In the genomic region with DNA sequence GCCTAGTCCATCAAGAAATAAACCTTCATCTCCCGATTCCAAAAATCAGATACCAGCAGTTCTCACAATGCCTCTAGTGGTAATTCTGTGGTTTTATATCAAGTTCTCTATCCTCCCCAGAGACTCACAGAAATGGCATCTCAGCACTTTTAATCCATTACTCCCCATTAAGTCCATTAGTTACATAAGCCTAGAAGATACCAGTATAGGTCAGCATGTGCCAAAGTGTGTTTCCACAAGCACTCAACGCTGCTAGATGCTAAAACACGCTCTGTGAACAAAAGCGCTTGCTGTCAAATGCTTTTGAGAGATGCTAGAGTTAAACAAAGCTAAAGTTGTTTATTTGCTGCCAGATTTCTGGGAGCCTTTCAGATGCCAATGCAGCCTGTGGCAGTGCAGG, we compare ENCODE assay signal across 20 cellular contexts.
A peak's percentile ranks its signal among the peaks of the same experiment; 100 is the strongest.
DNase-seq lines count a peak whose midpoint lies in the region; ATAC-seq, FAIRE-seq and TF ChIP-seq lines count a peak whose summit lies in the region.
"Had no signal": no experiment of that assay in that cellular context is flagged by ENCODE, and none has a peak within 500 bp of the region (broad histone marks: within the 10 kb centered on the region; RNA-seq: fewer than 3 reads in every experiment).

No MANE protein-coding gene starts in this region.

- no peaks in the 10 kb centered on the region for H3K4me1 Mint-ChIP-seq in neural progenitor cell

- H3K23me2 ChIP-seq in H1 (ENCODE audit: low read depth, low read length): no peaks in the 10 kb centered on the region

- H3K27ac Mint-ChIP-seq in neural progenitor cell: no peak overlapping the region
- H3K27ac Mint-ChIP-seq: activated CD4-positive, alpha-beta memory T cell treated with anti-CD3 and anti-CD28 coated beads for 36 hours; natural killer cell treated with Interleukin-12 subunit alpha and Interleukin-12 subunit beta and Interleukin-15 and Interleukin-18, amount 100 ng/mL, for 72 hours had no signal

- TF ChIP-seq CTCF in H1 (IDR thresholded peaks at IDR 0.05; ENCODE audit: control extremely low read depth in 1 of 3, insufficient read depth in 1 of 3, low read depth in 1 of 3, low read length in 3 of 3) (peak in 1 of 3 experiments; percentile 17; a peak in 1 of 4 replicates), neural progenitor cell (IDR thresholded peaks at IDR 0.05) (peak; percentile 21), tibial nerve (IDR thresholded peaks at IDR 0.05) (no peak), heart right ventricle (IDR thresholded peaks at IDR 0.05) (no peak)

- H3K9me3 ChIP-seq in H1 (ENCODE audit: insufficient read depth in 2 of 2, low read depth in 1 of 2, low read length in 1 of 2) (no peaks in the 10 kb centered on the region), neural progenitor cell (ENCODE audit: low read depth) (no peaks in the 10 kb centered on the region), tibial nerve (no peaks in the 10 kb centered on the region), heart right ventricle (no peaks in the 10 kb centered on the region)
- H3K9me3 ChIP-seq: pancreas, uterus had no signal

- ATAC-seq in GM19467 (IDR thresholded peaks at IDR 0.05; ENCODE audit: unreplicated experiment) (no peak), heart right ventricle (no peak)
- ATAC-seq: natural killer cell treated with Interleukin-12 subunit alpha and Interleukin-12 subunit beta and Interleukin-15 and Interleukin-18, amount 100 ng/mL, for 72 hours had no signal

- no peak overlapping the region for H2BK12ac ChIP-seq in H1 (ENCODE audit: low read depth, low read length)

- H3K79me2 ChIP-seq in H1 (ENCODE audit: control insufficient read depth in 1 of 2, insufficient read depth in 2 of 2, low read length in 2 of 2) (no peaks in the 10 kb centered on the region), neural progenitor cell (ENCODE audit: low read depth) (no peaks in the 10 kb centered on the region)

- DNase-seq in DMS79 (lab: John Stamatoyannopoulos, UW): peak; percentile 80
- DNase-seq in NCI-H2107 (lab: John Stamatoyannopoulos, UW): peak; percentile 33
- no peak for DNase-seq in H1 (ENCODE audit: low read depth in 1 of 2, low spot score in 2 of 2)
- no peak for DNase-seq in neural progenitor cell (ENCODE audit: low spot score)
- DNase-seq in activated CD8-positive, alpha-beta memory T cell treated with anti-CD3 and anti-CD28 coated beads, Interleukin-2, amount 50 U/mL, for 4 hours: no peak
- no peak for DNase-seq in tibial nerve (ENCODE audit: low spot score in 2 of 2)
- DNase-seq in heart right ventricle: no peak
- DNase-seq: activated CD4-positive, alpha-beta memory T cell treated with anti-CD3 and anti-CD28 coated beads for 36 hours; activated effector memory CD4-positive, alpha-beta T cell treated with anti-CD3 and anti-CD28 coated beads, Interleukin-2, amount 50 U/mL, for 16 hours; brain microvascular endothelial cell; CD4-positive, CD25-positive, alpha-beta regulatory T cell; GOT3; IMR-90; NCI-H1105; NCI-H2081; NCI-H526 treated with DMSO at 0.1 percent for 48 hours; pancreas; uterus had no signal

- no peak overlapping the region for H3K56ac ChIP-seq in H1 (replicated peaks; ENCODE audit: insufficient read length, low read depth, low read length)

- peaks cover 0 to 4% (median 0%) of the 10 kb centered on the region in 4 experiments; a peak in 1 of 7 replicates for H3K4me1 ChIP-seq in H1 (replicated peaks in 1 of 4; ENCODE audit: control insufficient read depth in 3 of 4, insufficient read depth in 4 of 4, low read length in 3 of 4)
- peaks cover 4% of the 10 kb centered on the region for H3K4me1 ChIP-seq in neural progenitor cell
- peaks cover 0 to 3% (median 0%) of the 10 kb centered on the region in 4 donors for H3K4me1 ChIP-seq in tibial nerve
- H3K4me1 ChIP-seq in heart right ventricle: no peaks in the 10 kb centered on the region
- H3K4me1 ChIP-seq: pancreas, uterus had no signal

- H3K4me2 ChIP-seq in H1 (ENCODE audit: insufficient read depth in 1 of 2, low read depth in 2 of 2, low read length in 2 of 2) (no peak overlapping the region), neural progenitor cell (no peak overlapping the region)

- no peaks in the 10 kb centered on the region for H3K79me1 ChIP-seq in H1 (ENCODE audit: low read depth, low read length)

- H3K14ac ChIP-seq in H1 (ENCODE audit: insufficient read length): no peak overlapping the region

- no peak overlapping the region for H3K23ac ChIP-seq in H1 (ENCODE audit: insufficient read length)

- H4K8ac ChIP-seq in H1 (ENCODE audit: extremely low read depth, insufficient read depth, low read length): no peak overlapping the region

- no peaks in the 10 kb centered on the region for H3K36me3 Mint-ChIP-seq in neural progenitor cell

- H3K27ac ChIP-seq in H1 (ENCODE audit: low read depth, low read length) (no peak overlapping the region), neural progenitor cell (no peak overlapping the region), tibial nerve (no peak overlapping the region), heart right ventricle (no peak overlapping the region)
- H3K27ac ChIP-seq: brain microvascular endothelial cell, pancreas, uterus had no signal

- TF ChIP-seq POLR2A in H1 (IDR thresholded peaks at IDR 0.05; ENCODE audit: control extremely low read depth in 1 of 2, low read depth in 2 of 2, low read length in 2 of 2) (no peak), tibial nerve (IDR thresholded peaks at IDR 0.05) (no peak)

- intact Hi-C loops in heart right ventricle (cut with DNase I): no loop called here

- no peak overlapping the region for H2BK20ac ChIP-seq in H1 (ENCODE audit: low read length)

- no peaks in the 10 kb centered on the region for H3F3A ChIP-seq in neural progenitor cell (ENCODE audit: low read depth)

- H3K9me3 Mint-ChIP-seq in neural progenitor cell: no peaks in the 10 kb centered on the region
- H3K9me3 Mint-ChIP-seq: activated CD4-positive, alpha-beta memory T cell treated with anti-CD3 and anti-CD28 coated beads for 36 hours had no signal

- peak; percentile 55 for FAIRE-seq in H1 (lab: Jason Lieb, UNC)
- FAIRE-seq: pancreas had no signal

- H3K4me3 Mint-ChIP-seq in neural progenitor cell: no peak overlapping the region
- H3K4me3 Mint-ChIP-seq: activated CD4-positive, alpha-beta memory T cell treated with anti-CD3 and anti-CD28 coated beads for 36 hours; CD4-positive, CD25-positive, alpha-beta regulatory T cell; natural killer cell treated with Interleukin-12 subunit alpha and Interleukin-12 subunit beta and Interleukin-15 and Interleukin-18, amount 100 ng/mL, for 72 hours had no signal

- TF ChIP-seq RAD21 in H1 (IDR thresholded peaks at IDR 0.05 in 1 of 2, conservative IDR thresholded peaks at IDR 0.05 in 1 of 2; ENCODE audit: low read depth in 2 of 2, low read length in 2 of 2): no peak

- H2AFZ ChIP-seq in H1 (ENCODE audit: low read length) (no peak overlapping the region), neural progenitor cell (replicated peaks) (no peak overlapping the region)

- no peak overlapping the region for H4K91ac ChIP-seq in H1 (replicated peaks; ENCODE audit: insufficient read length, low read length)

- H2AK5ac ChIP-seq in H1 (ENCODE audit: low read depth, low read length): no peak overlapping the region

- no peak overlapping the region for H2BK5ac ChIP-seq in H1 (ENCODE audit: low read depth, low read length)

- CTCF ChIA-PET in H1 (lab: Charles Lee; ENCODE audit: partially characterized antibody): interaction anchor here (1.6 to 1.8 kb wide), 2 partner anchors 10 to 12 kb away, joined by 3 to 4 read pairs; no protein-coding TSS in a partner anchor

- no peak overlapping the region for H4K5ac ChIP-seq in H1 (ENCODE audit: insufficient read length, low read depth, low read length)

- TF ChIP-seq EP300 in H1 (IDR thresholded peaks at IDR 0.05; ENCODE audit: borderline replicate concordance in 1 of 2, low read depth in 2 of 2, low read length in 2 of 2): no peak
- no peak for TF ChIP-seq EP300 in tibial nerve (IDR thresholded peaks at IDR 0.05)

- H3K36me3 ChIP-seq in H1 (ENCODE audit: control insufficient read depth in 2 of 4, insufficient read depth in 4 of 4, low read length in 3 of 4) (no peaks in the 10 kb centered on the region), neural progenitor cell (no peaks in the 10 kb centered on the region), tibial nerve (no peaks in the 10 kb centered on the region), heart right ventricle (no peaks in the 10 kb centered on the region)
- H3K36me3 ChIP-seq: brain microvascular endothelial cell, pancreas, uterus had no signal

- H3K27me3 Mint-ChIP-seq in neural progenitor cell (ENCODE audit: insufficient read depth, low read depth): peaks cover 3% of the 10 kb centered on the region
- H3K27me3 Mint-ChIP-seq: activated CD4-positive, alpha-beta memory T cell treated with anti-CD3 and anti-CD28 coated beads for 36 hours; CD4-positive, CD25-positive, alpha-beta regulatory T cell; natural killer cell treated with Interleukin-12 subunit alpha and Interleukin-12 subunit beta and Interleukin-15 and Interleukin-18, amount 100 ng/mL, for 72 hours had no signal

- no peak overlapping the region for H3K4ac ChIP-seq in H1 (replicated peaks; ENCODE audit: insufficient read length, low read depth, low read length)

- H3K9ac ChIP-seq in H1 (replicated peaks in 1 of 4; ENCODE audit: extremely low read depth in 1 of 4, low read depth in 3 of 4, low read length in 3 of 4) (no peak overlapping the region), neural progenitor cell (no peak overlapping the region)

- no peak overlapping the region for H3K18ac ChIP-seq in H1 (ENCODE audit: extremely low read depth, low read length)

- H3K4me3 ChIP-seq in H1 (ENCODE audit: extremely low read depth in 1 of 4, insufficient read depth in 2 of 4, low read depth in 3 of 4, low read length in 4 of 4) (no peak overlapping the region), neural progenitor cell (no peak overlapping the region), tibial nerve (no peak overlapping the region), heart right ventricle (no peak overlapping the region)
- H3K4me3 ChIP-seq: pancreas, uterus had no signal

- H4K20me1 ChIP-seq in H1 (replicated peaks in 1 of 2; ENCODE audit: control insufficient read depth in 1 of 2, insufficient read depth in 2 of 2, low read length in 2 of 2): no peaks in the 10 kb centered on the region
- no peaks in the 10 kb centered on the region for H4K20me1 ChIP-seq in neural progenitor cell (ENCODE audit: low read depth)

- no peak overlapping the region for H2BK15ac ChIP-seq in H1 (ENCODE audit: low read length)

- 84% methylated on average over 4 of the region's 4 CpGs; no CpG with 5 or more reads in 1 of the 2 experiments for WGBS in H1 (ENCODE audit: extremely low coverage in 1 of 2, insufficient coverage in 1 of 2, insufficient read length in 1 of 2, insufficient replicate concordance in 2 of 2, low coverage in 1 of 2, low lambda C conversion rate in 2 of 2, missing lambda C conversion rate in 1 of 2), 2 experiments
- WGBS in tibial nerve, 2 donors: 38 to 57% methylated on average over 4 of the region's 4 CpGs
- 76% methylated on average over 4 of the region's 4 CpGs for WGBS in heart right ventricle, 2 donors

- no peak overlapping the region for H2BK120ac ChIP-seq in H1 (replicated peaks; ENCODE audit: low read depth, low read length)

- H3K27me3 ChIP-seq in H1 (replicated peaks in 1 of 4; ENCODE audit: control insufficient read depth in 3 of 4, extremely low read depth in 1 of 4, insufficient read depth in 3 of 4, low read length in 3 of 4) (no peaks in the 10 kb centered on the region), neural progenitor cell (no peaks in the 10 kb centered on the region), tibial nerve (no peaks in the 10 kb centered on the region), heart right ventricle (no peaks in the 10 kb centered on the region)
- H3K27me3 ChIP-seq: brain microvascular endothelial cell, pancreas, uterus had no signal

- POLR2A ChIA-PET in H1 (lab: Charles Lee; ENCODE audit: partially characterized antibody): no interaction called here

Comparison
In these comparisons a context has a peak if more than half of its experiments do, and no peak if none do; other contexts are left out.
1. DNase-seq: peak in DMS79 (single experiment) and NCI-H2107 (single experiment); none in H1 (0 of 2), neural progenitor cell (single experiment), activated CD8-positive, alpha-beta memory T cell treated with anti-CD3 and anti-CD28 coated beads, Interleukin-2, amount 50 U/mL, for 4 hours (single experiment), tibial nerve (0 of 2) and heart right ventricle (0 of 2).